ENCODE assay signal across 8 cellular contexts in the genomic region with DNA sequence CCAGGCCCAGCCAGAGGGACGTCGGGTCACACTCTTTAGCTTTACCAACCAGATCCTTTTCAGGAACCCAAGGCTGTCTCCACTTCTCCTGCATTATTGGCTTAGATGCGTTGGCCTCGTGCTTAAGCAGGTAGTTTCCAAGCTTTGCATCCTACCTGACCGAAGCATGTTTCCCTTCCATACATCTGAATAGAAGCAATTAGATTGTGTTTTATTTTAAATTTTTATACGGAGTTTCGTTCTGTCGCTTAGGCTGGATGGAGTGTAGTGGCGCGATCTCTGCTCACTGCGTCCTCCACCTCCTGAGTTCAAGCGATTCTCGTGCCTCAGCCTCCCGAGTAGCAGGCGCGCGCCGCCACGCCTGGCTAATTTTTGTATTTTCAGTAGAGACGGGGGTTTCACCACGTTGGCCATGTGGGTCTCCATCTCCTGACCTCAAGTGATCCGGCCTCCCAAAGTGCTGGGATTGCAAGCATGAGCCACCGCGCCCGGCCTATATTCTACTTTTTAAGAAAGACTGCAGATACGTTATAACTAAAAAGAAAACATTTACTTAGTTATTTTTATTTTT. TPM values are rescaled to one million over a fixed set of nuclear protein-coding genes. Genes with fewer than 3 reads are reported as not detected.
DNase-seq lines count a peak whose midpoint lies in the region; ATAC-seq, FAIRE-seq and TF ChIP-seq lines count a peak whose summit lies in the region.

No MANE protein-coding gene starts in this region.

- no peaks in the 10 kb centered on the region for H3K27me3 ChIP-seq in pancreas

- TF ChIP-seq POLR2A in GM12891 (IDR thresholded peaks at IDR 0.05; ENCODE audit: low read depth, low read length), result no peak

- intact Hi-C loops in pancreas (cut with DNase I), result no loop called here

- peak overlapping the region; percentile 78 for H3K27ac ChIP-seq in VCaP
- H3K27ac ChIP-seq in pancreas, result peak overlapping the region; percentile 9 to 64 (median 53)

- no peaks in the 10 kb centered on the region for H3K36me3 ChIP-seq in pancreas

- WGBS in pancreas, 2 donors, result 21 to 22% methylated on average over 26 of the region's 26 CpGs

- TF ChIP-seq CTCF in VCaP (conservative IDR thresholded peaks at IDR 0.05) (no peak), foreskin fibroblast (IDR thresholded peaks at IDR 0.05; ENCODE audit: low read depth, low read length) (no peak), pancreas (IDR thresholded peaks at IDR 0.05) (no peak)

- peak; percentile 4 for ATAC-seq in HG02973 (IDR thresholded peaks at IDR 0.05; ENCODE audit: unreplicated experiment)
- ATAC-seq in pancreas, result peak; percentile 1 to 48 (median 10)

- peak overlapping the region; percentile 78 to 94 for H3K4me3 ChIP-seq in foreskin fibroblast (ENCODE audit: low read depth in 1 of 2, low read length in 2 of 2)
- peak overlapping the region; percentile 45 to 68 (median 50) for H3K4me3 ChIP-seq in pancreas

- H3K9me3 ChIP-seq in pancreas, result no peaks in the 10 kb centered on the region

- DNase-seq in GM12891 (ENCODE audit: insufficient read length, low spot score) (no peak), foreskin fibroblast (peak in 1 of 2 donors; percentile 46), pancreas (peak in 1 of 6 donors; percentile 54), H4 (ENCODE audit: low spot score) (no peak), HPDE6-E6E7 (ENCODE audit: extremely low spot score) (no peak)
- no peak for DNase-seq in central memory CD4-positive, alpha-beta T cell

- H3K4me1 ChIP-seq in pancreas, result peaks cover 0 to 4% (median 0%) of the 10 kb centered on the region in 3 donors

- peak; percentile 99 for FAIRE-seq in GM12891 (lab: Jason Lieb, UNC)
- FAIRE-seq in pancreas (lab: Jason Lieb, UNC), result no peak

TF ChIP-seq in GM12891, 5 proteins besides CTCF, POLR2A, EP300 and RAD21:
- no peak for TF ChIP-seq PAX5 (IDR thresholded peaks at IDR 0.05; ENCODE audit: insufficient read depth, low read length, severe bottlenecking)
- no peak for TF ChIP-seq POU2F2 (IDR thresholded peaks at IDR 0.05; ENCODE audit: low read depth, low read length)
- no peak for TF ChIP-seq SPI1 (IDR thresholded peaks at IDR 0.05; ENCODE audit: low read depth, low read length)
- TF ChIP-seq POLR2AphosphoS5 (IDR thresholded peaks at IDR 0.05; ENCODE audit: low read depth, low read length), result no peak
- no peak for TF ChIP-seq TAF1 (IDR thresholded peaks at IDR 0.05; ENCODE audit: low read depth, low read length)
TF ChIP-seq in GM12891: peak in this region for 0.

RNA-seq across cellular contexts. Expression of a gene that starts 0.7 kb away (rescaled TPM):
- polyA plus RNA-seq in GM12891 (2012; ENCODE audit: low read depth, missing spikeins), result 0.14 TPM
- 10 to 100 TPM in 2 of 6 donors, 1 to 10 TPM in 4; 6.6 to 11.0 (median 7.8) TPM for total RNA-seq in pancreas
- polyA plus RNA-seq in pancreas, result 10 to 100 TPM in 1 of 2 donors, 1 to 10 TPM in 1; 8.8 to 15.2 TPM
- total RNA-seq in H4 (2014; rRNA removed; shearing (Covaris generic)), result 6.1 and 10.0 TPM in 2 replicates

RNA-seq across cellular contexts. Expression of a gene that starts 17.9 kb away (rescaled TPM):
- 50.3 TPM for polyA plus RNA-seq in GM12891 (2012; ENCODE audit: low read depth, missing spikeins)
- total RNA-seq in pancreas, result 1 to 10 TPM; 6.7 to 9.9 (median 9.4) TPM
- polyA plus RNA-seq in pancreas, result 1 to 10 TPM; 5.8 to 8.1 TPM
- total RNA-seq in H4 (2014; rRNA removed; shearing (Covaris generic)), result 85.8 and 94.0 TPM in 2 replicates
